Comparison of ENCODE assay signal across 31 cellular contexts in genomic region chr2:239534581-239535412, GRCh38.
DNase-seq lines count a peak whose midpoint lies in the region; ATAC-seq lines count a peak whose summit lies in the region.
"Had no signal": no experiment of that assay in that cellular context is flagged by ENCODE, and none has a peak within 500 bp of the region (broad histone marks: within the 10 kb centered on the region; RNA-seq: fewer than 3 reads in every experiment).

No MANE protein-coding gene starts in this region.

- peaks cover 4 to 5% of the 10 kb centered on the region in 2 donors for H3K9me3 ChIP-seq in neuronal stem cell (replicated peaks in 1 of 2; ENCODE audit: control insufficient read depth in 2 of 2, insufficient read depth in 1 of 2, low read depth in 1 of 2, low read length in 2 of 2)
- H3K9me3 ChIP-seq: mucosa of descending colon, pancreas, thoracic aorta, uterus had no signal

- H2AK5ac ChIP-seq in neuronal stem cell (ENCODE audit: low read depth, low read length), result peak overlapping the region; percentile 23

- no peaks in the 10 kb centered on the region for H3K27me3 ChIP-seq in neuronal stem cell (ENCODE audit: control insufficient read depth in 3 of 3, insufficient read depth in 3 of 3, low read depth in 1 of 3, low read length in 3 of 3)
- H3K27me3 ChIP-seq: pancreas, uterus had no signal

- no peak for ATAC-seq in HG03139 (IDR thresholded peaks at IDR 0.05; ENCODE audit: unreplicated experiment)
- ATAC-seq in HG02938 (IDR thresholded peaks at IDR 0.05; ENCODE audit: unreplicated experiment), result no peak
- ATAC-seq: activated CD4-positive, alpha-beta T cell treated with anti-CD3 and anti-CD28 coated beads for 36 hours; activated CD8-positive, alpha-beta T cell treated with anti-CD3 and anti-CD28 coated beads for 36 hours; effector memory CD8-positive, alpha-beta T cell; stimulated activated naive CD8-positive, alpha-beta T cell treated with anti-CD3 and anti-CD28 coated beads, Interleukin-15, amount 100 ng/mL, for 72 hours had no signal

- H3K9me3 Mint-ChIP-seq in immature natural killer cell, result peaks cover 0 to 3% (median 0%) of the 10 kb centered on the region in 6 donors
- H3K9me3 Mint-ChIP-seq: activated T-helper 1 cell treated with anti-CD3 and anti-CD28 coated beads, Interleukin-12 subunit alpha, Interleukin-12 subunit beta, Interleukin-2, Interleukin-4 antibody, amounts not matched to agents 30 ng/mL and 10 ng/mL and 1 ng/mL, durations not matched to agents 14 hours and 24 hours and 36 hours had no signal

- H3K4ac ChIP-seq in neuronal stem cell (ENCODE audit: low read length), result no peak overlapping the region

- peaks cover 3 to 7% (median 7%) of the 10 kb centered on the region in 3 donors for H3K27me3 Mint-ChIP-seq in immature natural killer cell (ENCODE audit: low read depth in 3 of 3)
- H3K27me3 Mint-ChIP-seq: activated CD4-positive, alpha-beta T cell treated with anti-CD3 and anti-CD28 coated beads for 36 hours had no signal

- H3K4me1 Mint-ChIP-seq in immature natural killer cell, result no peaks in the 10 kb centered on the region
- H3K4me1 Mint-ChIP-seq: activated CD4-positive, alpha-beta T cell treated with anti-CD3 and anti-CD28 coated beads for 36 hours; stimulated activated naive CD8-positive, alpha-beta T cell treated with anti-CD3 and anti-CD28 coated beads, Interleukin-15, amount 100 ng/mL, for 72 hours had no signal

- peaks cover 0 to 2% of the 10 kb centered on the region in 2 donors for H3K36me3 ChIP-seq in neuronal stem cell (replicated peaks in 1 of 2; ENCODE audit: control insufficient read depth in 2 of 2, insufficient read depth in 2 of 2, low read length in 2 of 2)
- H3K36me3 ChIP-seq: pancreas, thoracic aorta, uterus had no signal

- H2BK120ac ChIP-seq in neuronal stem cell (ENCODE audit: low read depth, low read length), result peak overlapping the region; percentile 56

- H2BK15ac ChIP-seq in neuronal stem cell (ENCODE audit: low read length), result peak overlapping the region; percentile 1

- no peak overlapping the region for H3K9ac ChIP-seq in neuronal stem cell (ENCODE audit: low read depth, low read length, poor library complexity)

- H4K8ac ChIP-seq in neuronal stem cell (ENCODE audit: low read depth, low read length), result no peak overlapping the region

- H3K23ac ChIP-seq in neuronal stem cell (ENCODE audit: low read depth, low read length, poor library complexity), result no peak overlapping the region

- H4K91ac ChIP-seq in neuronal stem cell (ENCODE audit: low read depth, low read length, poor library complexity), result no peak overlapping the region

- peaks cover 3% of the 10 kb centered on the region for H3K79me1 ChIP-seq in neuronal stem cell (ENCODE audit: low read depth, low read length)

- H2BK5ac ChIP-seq in neuronal stem cell (ENCODE audit: low read length), result peak overlapping the region; percentile 16

- no peak overlapping the region for H2AFZ ChIP-seq in neuronal stem cell (ENCODE audit: low read length)
- H2AFZ ChIP-seq: PC-9 had no signal

- no peak overlapping the region for H3K4me3 ChIP-seq in neuronal stem cell (ENCODE audit: low read length in 2 of 2)
- H3K4me3 ChIP-seq: mucosa of descending colon, pancreas, PC-9, thoracic aorta, uterus had no signal

- DNase-seq in NCI-H146 (lab: John Stamatoyannopoulos, UW) (peak; percentile 4), NCI-H146 treated with DMSO at 0.1 percent for 48 hours (lab: John Stamatoyannopoulos, UW; ENCODE audit: unreplicated experiment) (no peak), NCI-H2029 (lab: John Stamatoyannopoulos, UW) (peak; percentile 65), NCI-H69 (lab: John Stamatoyannopoulos, UW) (peak; percentile 37), neuronal stem cell (ENCODE audit: low spot score) (no peak), immature natural killer cell (no peak)
- DNase-seq: activated CD8-positive, alpha-beta memory T cell treated with anti-CD3 and anti-CD28 coated beads, Interleukin-2, amount 50 U/mL, for 48 hours; activated CD8-positive, alpha-beta T cell treated with anti-CD3 and anti-CD28 coated beads for 36 hours; activated naive CD4-positive, alpha-beta T cell treated with Interleukin-2 at 50 U/mL for 16 hours; CD4-positive, CD25-positive, alpha-beta regulatory T cell; central memory CD4-positive, alpha-beta T cell; effector memory CD8-positive, alpha-beta T cell; Kasumi-1; mammary epithelial cell; NCI-H1436 treated with DMSO at 0.1 percent for 48 hours; NCI-H510A; PC-9; retina; SIG-M5; stimulated activated CD8-positive, alpha-beta memory T cell treated with anti-CD3 and anti-CD28 coated beads, Interleukin-4, amount 100 ng/mL, for 48 hours; stimulated activated naive CD8-positive, alpha-beta T cell treated with anti-CD3 and anti-CD28 coated beads, Interleukin-15, amount 100 ng/mL, for 72 hours; SW 1271; T-helper 9 cell had no signal

- H3K27ac Mint-ChIP-seq in immature natural killer cell, result no peak overlapping the region
- H3K27ac Mint-ChIP-seq: activated CD4-positive, alpha-beta T cell treated with anti-CD3 and anti-CD28 coated beads for 36 hours; activated CD8-positive, alpha-beta T cell treated with anti-CD3 and anti-CD28 coated beads for 36 hours; activated T-helper 1 cell treated with anti-CD3 and anti-CD28 coated beads, Interleukin-12 subunit alpha, Interleukin-12 subunit beta, Interleukin-2, Interleukin-4 antibody, amounts not matched to agents 30 ng/mL and 10 ng/mL and 1 ng/mL, durations not matched to agents 14 hours and 24 hours and 36 hours; effector memory CD8-positive, alpha-beta T cell; stimulated activated naive CD8-positive, alpha-beta T cell treated with anti-CD3 and anti-CD28 coated beads, Interleukin-15, amount 100 ng/mL, for 72 hours had no signal

- H2BK12ac ChIP-seq in neuronal stem cell (ENCODE audit: low read length), result peak overlapping the region; percentile 26

- H3K4me2 ChIP-seq in neuronal stem cell (ENCODE audit: insufficient read depth, low read length, poor library complexity, severe bottlenecking), result no peak overlapping the region
- H3K4me2 ChIP-seq: PC-9 had no signal

- WGBS in neuronal stem cell (ENCODE audit: extremely low coverage in 2 of 2, insufficient read length in 2 of 2, insufficient replicate concordance in 1 of 2), 2 donors, result no CpG with 5 or more reads among the region's 14 CpGs

- H3K4me3 Mint-ChIP-seq in immature natural killer cell, result peak overlapping the region in 1 of 5 donors; percentile 21
- H3K4me3 Mint-ChIP-seq: activated CD4-positive, alpha-beta T cell treated with anti-CD3 and anti-CD28 coated beads for 36 hours; activated CD8-positive, alpha-beta T cell treated with anti-CD3 and anti-CD28 coated beads for 36 hours; activated T-helper 1 cell treated with anti-CD3 and anti-CD28 coated beads, Interleukin-12 subunit alpha, Interleukin-12 subunit beta, Interleukin-2, Interleukin-4 antibody, amounts not matched to agents 30 ng/mL and 10 ng/mL and 1 ng/mL, durations not matched to agents 14 hours and 24 hours and 36 hours; CD4-positive, CD25-positive, alpha-beta regulatory T cell; effector memory CD8-positive, alpha-beta T cell; stimulated activated naive CD8-positive, alpha-beta T cell treated with anti-CD3 and anti-CD28 coated beads, Interleukin-15, amount 100 ng/mL, for 72 hours had no signal

- H3K27ac ChIP-seq in neuronal stem cell (replicated peaks; ENCODE audit: low read length), result no peak overlapping the region
- H3K27ac ChIP-seq: pancreas, PC-9, thoracic aorta, uterus had no signal

- H3K18ac ChIP-seq in neuronal stem cell (ENCODE audit: low read length), result peak overlapping the region; percentile 61

- H3K4me1 ChIP-seq in neuronal stem cell (ENCODE audit: control insufficient read depth in 2 of 2, insufficient read depth in 1 of 2, low read depth in 1 of 2, low read length in 2 of 2), result peaks cover 19 to 23% of the 10 kb centered on the region in 2 donors
- H3K4me1 ChIP-seq: pancreas, uterus had no signal

- H3K14ac ChIP-seq in neuronal stem cell (ENCODE audit: low read length), result peak overlapping the region; percentile 23

- H3K36me3 Mint-ChIP-seq in immature natural killer cell, result no peaks in the 10 kb centered on the region
- H3K36me3 Mint-ChIP-seq: CD4-positive, CD25-positive, alpha-beta regulatory T cell had no signal

Comparison
In these comparisons a context has a peak if more than half of its experiments do, and no peak if none do; other contexts are left out.
1. DNase-seq: peak in NCI-H146 (single experiment), NCI-H2029 (single experiment) and NCI-H69 (single experiment); none in NCI-H146 treated with DMSO at 0.1 percent for 48 hours (single experiment), neuronal stem cell (single experiment) and immature natural killer cell (0 of 3).